In the genomic region with DNA sequence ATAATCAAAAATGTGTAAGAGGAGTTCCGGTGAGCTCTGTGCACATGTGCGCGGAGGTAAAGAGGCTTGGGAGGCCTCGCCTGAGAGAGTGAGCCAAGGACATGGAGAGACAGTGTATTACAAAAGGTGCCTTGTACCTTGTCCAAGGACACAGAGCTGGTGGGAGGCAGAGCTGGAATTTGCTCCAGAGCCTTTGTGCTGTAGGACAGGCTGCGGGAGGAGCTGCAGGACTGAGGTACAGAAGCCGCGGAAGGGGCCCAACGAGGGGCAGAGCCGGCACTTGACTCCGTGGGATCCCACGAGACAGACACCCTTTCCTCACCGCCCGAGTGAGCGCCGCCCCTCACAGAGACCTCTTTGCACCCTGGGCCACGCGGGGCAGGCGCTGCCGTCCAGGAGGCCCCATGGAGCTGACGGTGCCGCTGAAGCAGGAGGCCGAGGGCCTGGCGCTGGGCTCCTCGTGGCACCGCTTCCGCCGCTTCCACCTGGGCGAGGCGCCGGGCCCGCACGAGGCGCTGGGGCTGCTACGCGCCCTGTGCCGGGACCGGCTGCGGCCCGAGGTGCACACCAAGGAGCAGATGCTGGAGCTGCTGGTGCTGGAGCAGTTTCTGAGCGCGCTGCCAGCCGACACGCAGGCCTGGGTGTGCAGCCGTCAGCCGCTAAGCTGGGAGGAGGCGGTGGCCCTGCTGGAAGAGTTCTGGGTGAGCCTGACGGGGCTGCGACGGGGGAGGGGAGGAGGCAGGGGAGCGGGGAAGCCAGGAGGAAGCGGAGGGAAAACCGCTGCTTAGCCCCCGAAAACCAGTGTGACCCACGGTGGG, we compare ENCODE assay signal across 1 cellular context.
A peak's percentile ranks its signal among the peaks of the same experiment; 100 is the strongest.
TF ChIP-seq lines count a peak whose summit lies in the region.

No MANE protein-coding gene starts in this region.

TF ChIP-seq in HepG2, 621 proteins besides CTCF, POLR2A, EP300 and RAD21 (continued from another document and continues in another):
- TF ChIP-seq, protein P1, sequence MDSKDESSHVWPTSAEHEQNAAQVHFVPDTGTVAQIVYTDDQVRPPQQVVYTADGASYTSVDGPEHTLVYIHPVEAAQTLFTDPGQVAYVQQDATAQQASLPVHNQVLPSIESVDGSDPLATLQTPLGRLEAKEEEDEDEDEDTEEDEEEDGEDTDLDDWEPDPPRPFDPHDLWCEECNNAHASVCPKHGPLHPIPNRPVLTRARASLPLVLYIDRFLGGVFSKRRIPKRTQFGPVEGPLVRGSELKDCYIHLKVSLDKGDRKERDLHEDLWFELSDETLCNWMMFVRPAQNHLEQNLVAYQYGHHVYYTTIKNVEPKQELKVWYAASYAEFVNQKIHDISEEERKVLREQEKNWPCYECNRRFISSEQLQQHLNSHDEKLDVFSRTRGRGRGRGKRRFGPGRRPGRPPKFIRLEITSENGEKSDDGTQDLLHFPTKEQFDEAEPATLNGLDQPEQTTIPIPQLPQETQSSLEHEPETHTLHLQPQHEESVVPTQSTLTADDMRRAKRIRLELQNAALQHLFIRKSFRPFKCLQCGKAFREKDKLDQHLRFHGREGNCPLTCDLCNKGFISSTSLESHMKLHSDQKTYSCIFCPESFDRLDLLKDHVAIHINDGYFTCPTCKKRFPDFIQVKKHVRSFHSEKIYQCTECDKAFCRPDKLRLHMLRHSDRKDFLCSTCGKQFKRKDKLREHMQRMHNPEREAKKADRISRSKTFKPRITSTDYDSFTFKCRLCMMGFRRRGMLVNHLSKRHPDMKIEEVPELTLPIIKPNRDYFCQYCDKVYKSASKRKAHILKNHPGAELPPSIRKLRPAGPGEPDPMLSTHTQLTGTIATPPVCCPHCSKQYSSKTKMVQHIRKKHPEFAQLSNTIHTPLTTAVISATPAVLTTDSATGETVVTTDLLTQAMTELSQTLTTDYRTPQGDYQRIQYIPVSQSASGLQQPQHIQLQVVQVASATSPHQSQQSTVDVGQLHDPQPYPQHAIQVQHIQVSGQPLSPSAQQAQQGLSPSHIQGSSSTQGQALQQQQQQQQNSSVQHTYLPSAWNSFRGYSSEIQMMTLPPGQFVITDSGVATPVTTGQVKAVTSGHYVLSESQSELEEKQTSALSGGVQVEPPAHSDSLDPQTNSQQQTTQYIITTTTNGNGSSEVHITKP (CRISPR knock-in tag; IDR thresholded peaks at IDR 0.05; ENCODE audit: low read depth) = 0 out of 2 replicates have a peak, but pooled peaks have one; percentile 45
- TF ChIP-seq NBN (conservative IDR thresholded peaks at IDR 0.05) (no peak), SMARCE1 (IDR thresholded peaks at IDR 0.05; ENCODE audit: borderline replicate concordance) (no peak), ZNF547 (CRISPR knock-in tag; IDR thresholded peaks at IDR 0.05) (peak; percentile 83), MTA3 (CRISPR knock-in tag; IDR thresholded peaks at IDR 0.05) (no peak), SOX6 (IDR thresholded peaks at IDR 0.05) (no peak), SOX6 (CRISPR knock-in tag; IDR thresholded peaks at IDR 0.05) (peak; percentile 83), ZEB1 (IDR thresholded peaks at IDR 0.05; ENCODE audit: insufficient replicate concordance, low read depth) (peak; percentile 61), ATAD3A (CRISPR knock-in tag; IDR thresholded peaks at IDR 0.05) (no peak), ZNF790 (CRISPR knock-in tag; IDR thresholded peaks at IDR 0.05; ENCODE audit: borderline replicate concordance) (no peak), NFE2L1 (CRISPR knock-in tag; IDR thresholded peaks at IDR 0.05; ENCODE audit: borderline replicate concordance) (no peak), ZHX2 (IDR thresholded peaks at IDR 0.05; ENCODE audit: low read depth) (no peak; the same call in 1 of the 2 replicates), ZHX2 (CRISPR knock-in tag; IDR thresholded peaks at IDR 0.05; ENCODE audit: borderline replicate concordance) (no peak; the same call in 1 of the 2 replicates), REL (CRISPR knock-in tag; conservative IDR thresholded peaks at IDR 0.05) (peak; percentile 41; the same call in 1 of the 2 replicates), ZNF274 (CRISPR knock-in tag; IDR thresholded peaks at IDR 0.05) (peak; percentile 65; the same call in 1 of the 2 replicates), MEF2D (CRISPR knock-in tag; IDR thresholded peaks at IDR 0.05) (peak; percentile 65; the same call in 1 of the 2 replicates), MTF2 (CRISPR knock-in tag; IDR thresholded peaks at IDR 0.05; ENCODE audit: borderline replicate concordance) (no peak), SRSF9 (IDR thresholded peaks at IDR 0.05; ENCODE audit: borderline replicate concordance, insufficient read depth, low read depth, low read length, poor library complexity, severe bottlenecking) (no peak), ZNF674 (CRISPR knock-in tag; IDR thresholded peaks at IDR 0.05; ENCODE audit: low read depth) (no peak), MEIS1 (CRISPR knock-in tag; IDR thresholded peaks at IDR 0.05; ENCODE audit: borderline replicate concordance) (peak; percentile 55; the same call in 1 of the 2 replicates), RORA (CRISPR knock-in tag; IDR thresholded peaks at IDR 0.05) (no peak), U2AF2 (IDR thresholded peaks at IDR 0.05; ENCODE audit: low read depth, low read length) (no peak), DPF2 (CRISPR knock-in tag; IDR thresholded peaks at IDR 0.05; ENCODE audit: borderline replicate concordance, low read depth) (no peak), ZNF18 (CRISPR knock-in tag; IDR thresholded peaks at IDR 0.05; ENCODE audit: insufficient replicate concordance) (peak; percentile 83), HNF4G (IDR thresholded peaks at IDR 0.05; ENCODE audit: borderline replicate concordance, low read depth, low read length) (peak; percentile 91), HNF4G (CRISPR knock-in tag; IDR thresholded peaks at IDR 0.05; ENCODE audit: borderline replicate concordance, low read depth) (peak; percentile 63; the same call in 1 of the 2 replicates), BORCS8-MEF2B (CRISPR knock-in tag; IDR thresholded peaks at IDR 0.05) (peak; percentile 91), ZNF772 (CRISPR knock-in tag; IDR thresholded peaks at IDR 0.05) (peak; percentile 48; the same call in 1 of the 2 replicates), ZSCAN20 (CRISPR knock-in tag; IDR thresholded peaks at IDR 0.05; ENCODE audit: borderline replicate concordance) (0 out of 2 replicates have a peak, but pooled peaks have one; percentile 33), ZNF143 (CRISPR knock-in tag; IDR thresholded peaks at IDR 0.05) (no peak), PRDM15 (CRISPR knock-in tag; IDR thresholded peaks at IDR 0.05) (no peak)
- TF ChIP-seq, protein P2, sequence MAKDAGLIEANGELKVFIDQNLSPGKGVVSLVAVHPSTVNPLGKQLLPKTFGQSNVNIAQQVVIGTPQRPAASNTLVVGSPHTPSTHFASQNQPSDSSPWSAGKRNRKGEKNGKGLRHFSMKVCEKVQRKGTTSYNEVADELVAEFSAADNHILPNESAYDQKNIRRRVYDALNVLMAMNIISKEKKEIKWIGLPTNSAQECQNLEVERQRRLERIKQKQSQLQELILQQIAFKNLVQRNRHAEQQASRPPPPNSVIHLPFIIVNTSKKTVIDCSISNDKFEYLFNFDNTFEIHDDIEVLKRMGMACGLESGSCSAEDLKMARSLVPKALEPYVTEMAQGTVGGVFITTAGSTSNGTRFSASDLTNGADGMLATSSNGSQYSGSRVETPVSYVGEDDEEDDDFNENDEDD (CRISPR knock-in tag; IDR thresholded peaks at IDR 0.05; ENCODE audit: borderline replicate concordance) = peak; percentile 51
- TF ChIP-seq, protein P3, sequence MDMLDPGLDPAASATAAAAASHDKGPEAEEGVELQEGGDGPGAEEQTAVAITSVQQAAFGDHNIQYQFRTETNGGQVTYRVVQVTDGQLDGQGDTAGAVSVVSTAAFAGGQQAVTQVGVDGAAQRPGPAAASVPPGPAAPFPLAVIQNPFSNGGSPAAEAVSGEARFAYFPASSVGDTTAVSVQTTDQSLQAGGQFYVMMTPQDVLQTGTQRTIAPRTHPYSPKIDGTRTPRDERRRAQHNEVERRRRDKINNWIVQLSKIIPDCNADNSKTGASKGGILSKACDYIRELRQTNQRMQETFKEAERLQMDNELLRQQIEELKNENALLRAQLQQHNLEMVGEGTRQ (IDR thresholded peaks at IDR 0.05; ENCODE audit: low read depth, low read length) = no peak
- TF ChIP-seq, protein P3 (CRISPR knock-in tag; IDR thresholded peaks at IDR 0.05; ENCODE audit: borderline replicate concordance) = 0 out of 2 replicates have a peak, but pooled peaks have one; percentile 30
